ENCODE assay signal across 13 cellular contexts in the genomic region with DNA sequence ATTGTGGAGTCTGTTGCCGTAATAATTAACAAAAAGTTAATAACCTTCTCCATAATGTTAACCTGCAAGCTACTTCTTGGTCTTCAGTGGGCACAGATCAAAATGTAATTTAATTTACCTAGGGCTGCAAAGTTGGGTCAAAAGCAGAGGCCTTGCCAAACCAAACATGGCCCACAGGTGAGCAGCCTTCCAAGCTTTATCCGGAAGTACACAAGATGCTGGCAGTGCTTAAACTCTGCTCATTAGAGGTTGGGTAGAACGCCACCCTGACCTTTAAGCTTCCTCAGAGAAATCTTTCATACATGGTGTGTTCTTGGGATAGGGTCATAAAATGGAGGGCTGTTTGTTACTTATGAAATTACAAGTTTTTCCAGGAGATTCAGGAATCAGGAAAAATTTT. TPM values are rescaled to one million over a fixed set of nuclear protein-coding genes. Genes with fewer than 3 reads are reported as not detected.
DNase-seq lines count a peak whose midpoint lies in the region; ATAC-seq and TF ChIP-seq lines count a peak whose summit lies in the region.
"Had no signal": no experiment of that assay in that cellular context is flagged by ENCODE, and none has a peak within 500 bp of the region (broad histone marks: within the 10 kb centered on the region; RNA-seq: fewer than 3 reads in every experiment).

No MANE protein-coding gene starts in this region.

- peak; percentile 36 for DNase-seq in DMS53 (lab: John Stamatoyannopoulos, UW)
- DNase-seq in NCI-H2081 (lab: John Stamatoyannopoulos, UW), result peak; percentile 61 to 85
- DNase-seq in colonic mucosa, result peak; percentile 49
- no peak for DNase-seq in sigmoid colon
- no peak for DNase-seq in activated gamma-delta T cell treated with Interleukin-2 at 50 U/mL for 16 hours
- DNase-seq in stimulated activated CD4-positive, alpha-beta T cell treated with anti-CD3 and anti-CD28 coated beads, Interleukin-2, amount 100 ng/mL, for 24 hours, result no peak
- DNase-seq: activated CD4-positive, alpha-beta T cell treated with anti-CD3 and anti-CD28 coated beads, Interleukin-2, amount 10 ng/mL, durations not matched to agents 7 days and 5 days; activated T-cell treated with anti-CD3 and anti-CD28 coated beads for 4 hours; tibial artery had no signal

- TF ChIP-seq CTCF in colonic mucosa (IDR thresholded peaks at IDR 0.05) (no peak), sigmoid colon (IDR thresholded peaks at IDR 0.05) (no peak)

- ATAC-seq in HG03521 (IDR thresholded peaks at IDR 0.05; ENCODE audit: unreplicated experiment), result no peak
- ATAC-seq: GM12878 had no signal

- no peak overlapping the region for H3K9ac ChIP-seq in colonic mucosa (ENCODE audit: low read depth in 2 of 2, low read length in 2 of 2)
- H3K9ac ChIP-seq: BLaER1 treated with 17β-estradiol and CSF1 and Interleukin-3, amounts not matched to agents 10 nM and 100 nM; SK-N-SH had no signal

- no peaks in the 10 kb centered on the region for H3K4me1 ChIP-seq in colonic mucosa
- H3K4me1 ChIP-seq in sigmoid colon, result peaks cover 0 to 90% (median 56%) of the 10 kb centered on the region in 4 donors

- H3K36me3 ChIP-seq in colonic mucosa (no peaks in the 10 kb centered on the region), sigmoid colon (no peaks in the 10 kb centered on the region)
- H3K36me3 ChIP-seq: BLaER1 treated with 17β-estradiol and CSF1 and Interleukin-3, amounts not matched to agents 10 nM and 100 nM; tibial artery had no signal

- H3K4me3 ChIP-seq in colonic mucosa (no peak overlapping the region), sigmoid colon (no peak overlapping the region)
- H3K4me3 ChIP-seq: BLaER1 treated with 17β-estradiol and CSF1 and Interleukin-3, amounts not matched to agents 10 nM and 100 nM; GM12878; tibial artery had no signal

- TF ChIP-seq EP300 in sigmoid colon (IDR thresholded peaks at IDR 0.05), result no peak

- no peaks in the 10 kb centered on the region for H3K27me3 ChIP-seq in colonic mucosa
- no peaks in the 10 kb centered on the region for H3K27me3 ChIP-seq in sigmoid colon
- H3K27me3 ChIP-seq: BLaER1 treated with 17β-estradiol and CSF1 and Interleukin-3, amounts not matched to agents 10 nM and 100 nM; tibial artery had no signal

- no peaks in the 10 kb centered on the region for H3K9me3 ChIP-seq in colonic mucosa
- H3K9me3 ChIP-seq in sigmoid colon, result no peaks in the 10 kb centered on the region
- H3K9me3 ChIP-seq: BLaER1 treated with 17β-estradiol and CSF1 and Interleukin-3, amounts not matched to agents 10 nM and 100 nM; SK-N-SH; tibial artery had no signal

- H3K27ac ChIP-seq in colonic mucosa (peak overlapping the region; percentile 13), sigmoid colon (peak overlapping the region in 3 of 4 donors; percentile 41 to 85 (median 79))
- H3K27ac ChIP-seq: BLaER1 treated with 17β-estradiol and CSF1 and Interleukin-3, amounts not matched to agents 10 nM and 100 nM; tibial artery had no signal

- intact Hi-C loops in colonic mucosa (cut with DNase I), result no loop called here
- intact Hi-C loops in sigmoid colon (cut with DNase I), result no loop called here

- WGBS in sigmoid colon, 2 donors, result 25 to 75% methylated on average over 3 of the region's 3 CpGs

- TF ChIP-seq POLR2A in sigmoid colon (IDR thresholded peaks at IDR 0.05), result no peak

RNA-seq across cellular contexts. Expression of gene EGLN3, which starts 7.4 kb away (rescaled TPM):
- total RNA-seq in colonic mucosa, result 100 to 1,000 TPM in 1 of 2 donors, 10 to 100 TPM in 1; 86.3 to 292 TPM
- 10 to 100 TPM; 13.0 to 18.5 (median 13.2) TPM for total RNA-seq in sigmoid colon
- polyA plus RNA-seq in sigmoid colon, result 10 to 100 TPM; 46.9 to 69.1 (median 58.9) TPM

Comparison
In these comparisons a context has a peak if more than half of its experiments do, and no peak if none do; other contexts are left out.
1. DNase-seq: peak in DMS53 (single experiment), NCI-H2081 (2 of 2) and colonic mucosa (single experiment); none in sigmoid colon (single experiment), activated gamma-delta T cell treated with Interleukin-2 at 50 U/mL for 16 hours (single experiment) and stimulated activated CD4-positive, alpha-beta T cell treated with anti-CD3 and anti-CD28 coated beads, Interleukin-2, amount 100 ng/mL, for 24 hours (0 of 2).
2. RNA of gene EGLN3, which starts 7.4 kb away (total RNA-seq): 86.3 to 292 TPM in colonic mucosa; 13.0 to 18.5 TPM in sigmoid colon; every median in the first group is over 4 times any median in the second.